1 cellular context compared by ENCODE assay signal in the genomic region with DNA sequence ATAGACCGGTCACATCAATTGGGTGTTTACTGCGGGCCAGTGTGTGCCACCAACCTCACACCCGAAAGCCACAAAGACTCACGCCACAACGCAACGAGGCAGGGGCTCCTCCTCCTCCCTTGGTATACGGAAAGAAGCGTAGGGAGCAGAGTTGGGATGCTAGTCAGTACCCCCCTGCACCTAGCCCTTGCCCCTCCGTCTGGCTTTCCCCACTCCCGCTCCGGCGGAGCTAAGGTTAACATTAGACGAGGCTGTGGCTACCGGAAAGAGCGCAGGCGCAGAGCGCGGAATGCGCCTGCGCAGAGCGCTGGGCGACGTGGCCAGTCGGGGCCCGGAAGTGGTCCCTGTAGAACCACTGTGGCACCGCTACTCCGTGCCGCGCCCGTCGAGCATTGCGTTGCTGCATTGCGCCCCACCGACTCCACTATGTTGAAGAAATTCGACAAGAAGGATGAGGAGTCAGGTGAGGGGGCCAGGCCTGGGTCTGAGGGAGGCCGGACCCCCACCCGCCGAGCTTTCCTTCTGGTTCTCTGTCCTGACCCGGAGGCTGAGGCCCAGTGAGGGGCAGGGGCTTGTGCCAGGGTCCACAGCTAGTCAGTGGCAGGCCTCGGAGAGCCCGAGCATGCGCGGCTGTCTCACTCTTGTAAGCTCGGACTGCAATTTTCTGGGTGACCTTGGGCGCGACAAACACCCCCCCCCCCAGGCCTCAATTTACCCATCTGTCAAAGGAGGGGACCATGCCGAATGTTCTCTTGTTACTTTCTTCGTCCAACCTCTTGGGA.
A peak's percentile ranks its signal among the peaks of the same experiment; 100 is the strongest.
TF ChIP-seq lines count a peak whose summit lies in the region.

A gene with protein sequence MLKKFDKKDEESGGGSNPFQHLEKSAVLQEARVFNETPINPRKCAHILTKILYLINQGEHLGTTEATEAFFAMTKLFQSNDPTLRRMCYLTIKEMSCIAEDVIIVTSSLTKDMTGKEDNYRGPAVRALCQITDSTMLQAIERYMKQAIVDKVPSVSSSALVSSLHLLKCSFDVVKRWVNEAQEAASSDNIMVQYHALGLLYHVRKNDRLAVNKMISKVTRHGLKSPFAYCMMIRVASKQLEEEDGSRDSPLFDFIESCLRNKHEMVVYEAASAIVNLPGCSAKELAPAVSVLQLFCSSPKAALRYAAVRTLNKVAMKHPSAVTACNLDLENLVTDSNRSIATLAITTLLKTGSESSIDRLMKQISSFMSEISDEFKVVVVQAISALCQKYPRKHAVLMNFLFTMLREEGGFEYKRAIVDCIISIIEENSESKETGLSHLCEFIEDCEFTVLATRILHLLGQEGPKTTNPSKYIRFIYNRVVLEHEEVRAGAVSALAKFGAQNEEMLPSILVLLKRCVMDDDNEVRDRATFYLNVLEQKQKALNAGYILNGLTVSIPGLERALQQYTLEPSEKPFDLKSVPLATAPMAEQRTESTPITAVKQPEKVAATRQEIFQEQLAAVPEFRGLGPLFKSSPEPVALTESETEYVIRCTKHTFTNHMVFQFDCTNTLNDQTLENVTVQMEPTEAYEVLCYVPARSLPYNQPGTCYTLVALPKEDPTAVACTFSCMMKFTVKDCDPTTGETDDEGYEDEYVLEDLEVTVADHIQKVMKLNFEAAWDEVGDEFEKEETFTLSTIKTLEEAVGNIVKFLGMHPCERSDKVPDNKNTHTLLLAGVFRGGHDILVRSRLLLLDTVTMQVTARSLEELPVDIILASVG (plus strand): TSS at position 323 of the 782 bp plus-strand sequence. CDS start 104 bp downstream, at position 427.

TF ChIP-seq in HEK293, 187 proteins besides CTCF, POLR2A, EP300 and RAD21 (continued from another document):
- TF ChIP-seq, protein P1, sequence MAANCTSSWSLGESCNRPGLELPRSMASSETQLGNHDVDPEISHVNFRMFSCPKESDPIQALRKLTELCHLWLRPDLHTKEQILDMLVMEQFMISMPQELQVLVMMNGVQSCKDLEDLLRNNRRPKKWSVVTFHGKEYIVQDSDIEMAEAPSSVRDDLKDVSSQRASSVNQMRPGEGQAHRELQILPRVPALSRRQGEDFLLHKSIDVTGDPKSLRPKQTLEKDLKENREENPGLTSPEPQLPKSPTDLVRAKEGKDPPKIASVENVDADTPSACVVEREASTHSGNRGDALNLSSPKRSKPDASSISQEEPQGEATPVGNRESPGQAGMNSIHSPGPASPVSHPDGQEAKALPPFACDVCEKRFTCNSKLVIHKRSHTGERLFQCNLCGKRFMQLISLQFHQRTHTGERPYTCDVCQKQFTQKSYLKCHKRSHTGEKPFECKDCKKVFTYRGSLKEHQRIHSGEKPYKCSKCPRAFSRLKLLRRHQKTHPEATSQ (tag by site-specific recombination; IDR thresholded peaks at IDR 0.05), result no peak
- peak; percentile 95 for TF ChIP-seq ZNF335 (tag by site-specific recombination; conservative IDR thresholded peaks at IDR 0.05)
- no peak for TF ChIP-seq ZNF623 (tag by site-specific recombination; IDR thresholded peaks at IDR 0.05)
- no peak for TF ChIP-seq GLI2 (tag by site-specific recombination; IDR thresholded peaks at IDR 0.05; ENCODE audit: borderline replicate concordance, low read depth)
- no peak for TF ChIP-seq ZNF664 (tag by site-specific recombination; IDR thresholded peaks at IDR 0.05)
- no peak for TF ChIP-seq ZNF521 (tag by site-specific recombination; IDR thresholded peaks at IDR 0.05)
- TF ChIP-seq, protein P2, sequence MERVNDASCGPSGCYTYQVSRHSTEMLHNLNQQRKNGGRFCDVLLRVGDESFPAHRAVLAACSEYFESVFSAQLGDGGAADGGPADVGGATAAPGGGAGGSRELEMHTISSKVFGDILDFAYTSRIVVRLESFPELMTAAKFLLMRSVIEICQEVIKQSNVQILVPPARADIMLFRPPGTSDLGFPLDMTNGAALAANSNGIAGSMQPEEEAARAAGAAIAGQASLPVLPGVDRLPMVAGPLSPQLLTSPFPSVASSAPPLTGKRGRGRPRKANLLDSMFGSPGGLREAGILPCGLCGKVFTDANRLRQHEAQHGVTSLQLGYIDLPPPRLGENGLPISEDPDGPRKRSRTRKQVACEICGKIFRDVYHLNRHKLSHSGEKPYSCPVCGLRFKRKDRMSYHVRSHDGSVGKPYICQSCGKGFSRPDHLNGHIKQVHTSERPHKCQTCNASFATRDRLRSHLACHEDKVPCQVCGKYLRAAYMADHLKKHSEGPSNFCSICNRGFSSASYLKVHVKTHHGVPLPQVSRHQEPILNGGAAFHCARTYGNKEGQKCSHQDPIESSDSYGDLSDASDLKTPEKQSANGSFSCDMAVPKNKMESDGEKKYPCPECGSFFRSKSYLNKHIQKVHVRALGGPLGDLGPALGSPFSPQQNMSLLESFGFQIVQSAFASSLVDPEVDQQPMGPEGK (tag by site-specific recombination; IDR thresholded peaks at IDR 0.05), result peak; percentile 28
- TF ChIP-seq ZNF501 (tag by site-specific recombination; IDR thresholded peaks at IDR 0.05), result peak; percentile 74; the same call in 1 of the 2 replicates
- TF ChIP-seq ZNF341 (tag by site-specific recombination; IDR thresholded peaks at IDR 0.05; ENCODE audit: low read depth), result 0 out of 2 replicates have a peak, but pooled peaks have one; percentile 33
- peak; percentile 59; the same call in 1 of the 2 replicates for TF ChIP-seq SP7 (tag by site-specific recombination; IDR thresholded peaks at IDR 0.05)
- TF ChIP-seq, protein P3, sequence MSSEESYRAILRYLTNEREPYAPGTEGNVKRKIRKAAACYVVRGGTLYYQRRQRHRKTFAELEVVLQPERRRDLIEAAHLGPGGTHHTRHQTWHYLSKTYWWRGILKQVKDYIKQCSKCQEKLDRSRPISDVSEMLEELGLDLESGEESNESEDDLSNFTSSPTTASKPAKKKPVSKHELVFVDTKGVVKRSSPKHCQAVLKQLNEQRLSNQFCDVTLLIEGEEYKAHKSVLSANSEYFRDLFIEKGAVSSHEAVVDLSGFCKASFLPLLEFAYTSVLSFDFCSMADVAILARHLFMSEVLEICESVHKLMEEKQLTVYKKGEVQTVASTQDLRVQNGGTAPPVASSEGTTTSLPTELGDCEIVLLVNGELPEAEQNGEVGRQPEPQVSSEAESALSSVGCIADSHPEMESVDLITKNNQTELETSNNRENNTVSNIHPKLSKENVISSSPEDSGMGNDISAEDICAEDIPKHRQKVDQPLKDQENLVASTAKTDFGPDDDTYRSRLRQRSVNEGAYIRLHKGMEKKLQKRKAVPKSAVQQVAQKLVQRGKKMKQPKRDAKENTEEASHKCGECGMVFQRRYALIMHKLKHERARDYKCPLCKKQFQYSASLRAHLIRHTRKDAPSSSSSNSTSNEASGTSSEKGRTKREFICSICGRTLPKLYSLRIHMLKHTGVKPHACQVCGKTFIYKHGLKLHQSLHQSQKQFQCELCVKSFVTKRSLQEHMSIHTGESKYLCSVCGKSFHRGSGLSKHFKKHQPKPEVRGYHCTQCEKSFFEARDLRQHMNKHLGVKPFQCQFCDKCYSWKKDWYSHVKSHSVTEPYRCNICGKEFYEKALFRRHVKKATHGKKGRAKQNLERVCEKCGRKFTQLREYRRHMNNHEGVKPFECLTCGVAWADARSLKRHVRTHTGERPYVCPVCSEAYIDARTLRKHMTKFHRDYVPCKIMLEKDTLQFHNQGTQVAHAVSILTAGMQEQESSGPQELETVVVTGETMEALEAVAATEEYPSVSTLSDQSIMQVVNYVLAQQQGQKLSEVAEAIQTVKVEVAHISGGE (tag by site-specific recombination; conservative IDR thresholded peaks at IDR 0.05; ENCODE audit: low read depth), result peak; percentile 92
- TF ChIP-seq ZNF660 (tag by site-specific recombination; IDR thresholded peaks at IDR 0.05), result peak; percentile 25; the same call in 1 of the 2 replicates
- 0 out of 2 replicates have a peak, but pooled peaks have one; percentile 18 for TF ChIP-seq ZBTB20 (tag by site-specific recombination; IDR thresholded peaks at IDR 0.05)
- TF ChIP-seq ZNF114 (tag by site-specific recombination; IDR thresholded peaks at IDR 0.05), result no peak
- no peak for TF ChIP-seq ZNF292 (tag by site-specific recombination; IDR thresholded peaks at IDR 0.05; ENCODE audit: borderline replicate concordance, low read depth)
- TF ChIP-seq, protein P4, sequence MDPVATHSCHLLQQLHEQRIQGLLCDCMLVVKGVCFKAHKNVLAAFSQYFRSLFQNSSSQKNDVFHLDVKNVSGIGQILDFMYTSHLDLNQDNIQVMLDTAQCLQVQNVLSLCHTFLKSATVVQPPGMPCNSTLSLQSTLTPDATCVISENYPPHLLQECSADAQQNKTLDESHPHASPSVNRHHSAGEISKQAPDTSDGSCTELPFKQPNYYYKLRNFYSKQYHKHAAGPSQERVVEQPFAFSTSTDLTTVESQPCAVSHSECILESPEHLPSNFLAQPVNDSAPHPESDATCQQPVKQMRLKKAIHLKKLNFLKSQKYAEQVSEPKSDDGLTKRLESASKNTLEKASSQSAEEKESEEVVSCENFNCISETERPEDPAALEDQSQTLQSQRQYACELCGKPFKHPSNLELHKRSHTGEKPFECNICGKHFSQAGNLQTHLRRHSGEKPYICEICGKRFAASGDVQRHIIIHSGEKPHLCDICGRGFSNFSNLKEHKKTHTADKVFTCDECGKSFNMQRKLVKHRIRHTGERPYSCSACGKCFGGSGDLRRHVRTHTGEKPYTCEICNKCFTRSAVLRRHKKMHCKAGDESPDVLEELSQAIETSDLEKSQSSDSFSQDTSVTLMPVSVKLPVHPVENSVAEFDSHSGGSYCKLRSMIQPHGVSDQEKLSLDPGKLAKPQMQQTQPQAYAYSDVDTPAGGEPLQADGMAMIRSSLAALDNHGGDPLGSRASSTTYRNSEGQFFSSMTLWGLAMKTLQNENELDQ (tag by site-specific recombination; IDR thresholded peaks at IDR 0.05; ENCODE audit: low read depth), result no peak
- TF ChIP-seq, protein P5, sequence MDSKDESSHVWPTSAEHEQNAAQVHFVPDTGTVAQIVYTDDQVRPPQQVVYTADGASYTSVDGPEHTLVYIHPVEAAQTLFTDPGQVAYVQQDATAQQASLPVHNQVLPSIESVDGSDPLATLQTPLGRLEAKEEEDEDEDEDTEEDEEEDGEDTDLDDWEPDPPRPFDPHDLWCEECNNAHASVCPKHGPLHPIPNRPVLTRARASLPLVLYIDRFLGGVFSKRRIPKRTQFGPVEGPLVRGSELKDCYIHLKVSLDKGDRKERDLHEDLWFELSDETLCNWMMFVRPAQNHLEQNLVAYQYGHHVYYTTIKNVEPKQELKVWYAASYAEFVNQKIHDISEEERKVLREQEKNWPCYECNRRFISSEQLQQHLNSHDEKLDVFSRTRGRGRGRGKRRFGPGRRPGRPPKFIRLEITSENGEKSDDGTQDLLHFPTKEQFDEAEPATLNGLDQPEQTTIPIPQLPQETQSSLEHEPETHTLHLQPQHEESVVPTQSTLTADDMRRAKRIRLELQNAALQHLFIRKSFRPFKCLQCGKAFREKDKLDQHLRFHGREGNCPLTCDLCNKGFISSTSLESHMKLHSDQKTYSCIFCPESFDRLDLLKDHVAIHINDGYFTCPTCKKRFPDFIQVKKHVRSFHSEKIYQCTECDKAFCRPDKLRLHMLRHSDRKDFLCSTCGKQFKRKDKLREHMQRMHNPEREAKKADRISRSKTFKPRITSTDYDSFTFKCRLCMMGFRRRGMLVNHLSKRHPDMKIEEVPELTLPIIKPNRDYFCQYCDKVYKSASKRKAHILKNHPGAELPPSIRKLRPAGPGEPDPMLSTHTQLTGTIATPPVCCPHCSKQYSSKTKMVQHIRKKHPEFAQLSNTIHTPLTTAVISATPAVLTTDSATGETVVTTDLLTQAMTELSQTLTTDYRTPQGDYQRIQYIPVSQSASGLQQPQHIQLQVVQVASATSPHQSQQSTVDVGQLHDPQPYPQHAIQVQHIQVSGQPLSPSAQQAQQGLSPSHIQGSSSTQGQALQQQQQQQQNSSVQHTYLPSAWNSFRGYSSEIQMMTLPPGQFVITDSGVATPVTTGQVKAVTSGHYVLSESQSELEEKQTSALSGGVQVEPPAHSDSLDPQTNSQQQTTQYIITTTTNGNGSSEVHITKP (tag by site-specific recombination; IDR thresholded peaks at IDR 0.05), result peak; percentile 60
TF ChIP-seq in HEK293: peak in this region for 20.
